ENCODE assay signal across 8 cellular contexts in genomic region chr11:6251120-6251733, GRCh38. TPM values are rescaled to one million over a fixed set of nuclear protein-coding genes. Genes with fewer than 3 reads are reported as not detected.
A peak's percentile ranks its signal among the peaks of the same experiment; 100 is the strongest.
DNase-seq lines count a peak whose midpoint lies in the region; ATAC-seq and TF ChIP-seq lines count a peak whose summit lies in the region.

No MANE protein-coding gene starts in this region.

- peaks cover 2% of the 10 kb centered on the region for H3K27me3 Mint-ChIP-seq in activated CD4-positive, alpha-beta T cell treated with anti-CD3 and anti-CD28 coated beads, Interleukin-2, amount 10 ng/mL, durations not matched to agents 7 days and 5 days
- no peaks in the 10 kb centered on the region for H3K27me3 Mint-ChIP-seq in effector memory CD8-positive, alpha-beta T cell

- ATAC-seq in HG02759 (IDR thresholded peaks at IDR 0.05; ENCODE audit: unreplicated experiment) = peak; percentile 71
- peak; percentile 81 for ATAC-seq in effector memory CD8-positive, alpha-beta T cell (replicated peaks)

- H3K4me1 ChIP-seq in mesodermal cell (ENCODE audit: control insufficient read depth, insufficient read depth, low read length, poor library complexity, severe bottlenecking) (peaks cover 6% of the 10 kb centered on the region), suprapubic skin (peaks cover 23% of the 10 kb centered on the region)

- TF ChIP-seq EP300 in suprapubic skin (IDR thresholded peaks at IDR 0.05) = no peak

- H3K27ac ChIP-seq in mesodermal cell (ENCODE audit: low read depth, low read length, severe bottlenecking) = peak overlapping the region; percentile 61
- no peak overlapping the region for H3K27ac ChIP-seq in suprapubic skin

- no peak overlapping the region for H3K27ac Mint-ChIP-seq in activated CD4-positive, alpha-beta T cell treated with anti-CD3 and anti-CD28 coated beads, Interleukin-2, amount 10 ng/mL, durations not matched to agents 7 days and 5 days
- no peak overlapping the region for H3K27ac Mint-ChIP-seq in effector memory CD8-positive, alpha-beta T cell

- H3K9me3 Mint-ChIP-seq in activated CD4-positive, alpha-beta T cell treated with anti-CD3 and anti-CD28 coated beads, Interleukin-2, amount 10 ng/mL, durations not matched to agents 7 days and 5 days = no peaks in the 10 kb centered on the region
- H3K9me3 Mint-ChIP-seq in effector memory CD8-positive, alpha-beta T cell = no peaks in the 10 kb centered on the region

- no peaks in the 10 kb centered on the region for H3K36me3 Mint-ChIP-seq in activated CD4-positive, alpha-beta T cell treated with anti-CD3 and anti-CD28 coated beads, Interleukin-2, amount 10 ng/mL, durations not matched to agents 7 days and 5 days (ENCODE audit: low read depth)
- H3K36me3 Mint-ChIP-seq in effector memory CD8-positive, alpha-beta T cell (ENCODE audit: insufficient read depth) = no peaks in the 10 kb centered on the region

- no peak for TF ChIP-seq POLR2A in suprapubic skin (IDR thresholded peaks at IDR 0.05)

- DNase-seq in activated CD4-positive, alpha-beta T cell treated with anti-CD3 and anti-CD28 coated beads for 24 hours (ENCODE audit: low read depth in 2 of 2) = peak; percentile 27 to 49
- no peak for DNase-seq in activated CD4-positive, alpha-beta T cell treated with anti-CD3 and anti-CD28 coated beads for 1 hour
- DNase-seq in NCI-H1694 (lab: John Stamatoyannopoulos, UW) (peak; percentile 26), suprapubic skin (ENCODE audit: low spot score in 2 of 2) (no peak)
- DNase-seq in activated CD4-positive, alpha-beta T cell treated with anti-CD3 and anti-CD28 coated beads, Interleukin-2, amount 10 ng/mL, durations not matched to agents 7 days and 5 days = peak; percentile 58
- peak in 2 of 3 experiments; percentile 24 to 47 for DNase-seq in effector memory CD8-positive, alpha-beta T cell

- H3K9me3 ChIP-seq in mesodermal cell (ENCODE audit: control insufficient read depth, low read length) (no peaks in the 10 kb centered on the region), suprapubic skin (no peaks in the 10 kb centered on the region)

- no peaks in the 10 kb centered on the region for H3K36me3 ChIP-seq in mesodermal cell (ENCODE audit: control insufficient read depth, insufficient read depth, low read length)
- H3K36me3 ChIP-seq in suprapubic skin = no peaks in the 10 kb centered on the region

- H3K4me3 ChIP-seq in mesodermal cell (ENCODE audit: extremely low read depth, insufficient read depth, low read length, poor library complexity, severe bottlenecking) = no peak overlapping the region
- H3K4me3 ChIP-seq in suprapubic skin = no peak overlapping the region

- peak; percentile 64 to 70 for TF ChIP-seq CTCF in suprapubic skin (IDR thresholded peaks at IDR 0.05)

- no peaks in the 10 kb centered on the region for H3K4me1 Mint-ChIP-seq in activated CD4-positive, alpha-beta T cell treated with anti-CD3 and anti-CD28 coated beads, Interleukin-2, amount 10 ng/mL, durations not matched to agents 7 days and 5 days
- no peaks in the 10 kb centered on the region for H3K4me1 Mint-ChIP-seq in effector memory CD8-positive, alpha-beta T cell (ENCODE audit: low read depth in 2 of 2)

- CTCF ChIA-PET in activated CD4-positive, alpha-beta T cell treated with anti-CD3 and anti-CD28 coated beads, Interleukin-2, amount 10 ng/mL, durations not matched to agents 7 days and 5 days (lab: Charles Lee) = interaction anchor here (0.6 to 5.1 kb wide), 21 partner anchors 9 to 244 kb away, joined by 3 to 24 read pairs (median 5); partner anchors contain the start of genes CNGA4 and FHIP1B

- WGBS in mesodermal cell (ENCODE audit: insufficient coverage in 2 of 2), 2 experiments = 56 to 74% methylated on average over 4 to 5 of the region's 6 CpGs
- 63% methylated on average over 6 of the region's 6 CpGs for WGBS in suprapubic skin

- POLR2A ChIA-PET in activated CD4-positive, alpha-beta T cell treated with anti-CD3 and anti-CD28 coated beads, Interleukin-2, amount 10 ng/mL, durations not matched to agents 7 days and 5 days (lab: Charles Lee) = interaction anchor here (0.7 kb wide), 1 partner anchor 68 kb away, joined by 5 read pairs; no protein-coding TSS in a partner anchor

- no peak overlapping the region for H3K4me3 Mint-ChIP-seq in activated CD4-positive, alpha-beta T cell treated with anti-CD3 and anti-CD28 coated beads, Interleukin-2, amount 10 ng/mL, durations not matched to agents 7 days and 5 days
- H3K4me3 Mint-ChIP-seq in effector memory CD8-positive, alpha-beta T cell = no peak overlapping the region

- no peaks in the 10 kb centered on the region for H3K27me3 ChIP-seq in suprapubic skin

RNA-seq across cellular contexts. Expression of gene CCKBR, which starts 8.4 kb away (rescaled TPM):
- total RNA-seq in activated CD4-positive, alpha-beta T cell treated with anti-CD3 and anti-CD28 coated beads, Interleukin-2, amount 10 ng/mL, durations not matched to agents 7 days and 5 days = not detected
- 1.2 TPM for polyA plus RNA-seq in mesodermal cell (2013, experiment 1 of 2)
- polyA plus RNA-seq in mesodermal cell (2013, experiment 2 of 2) = 1.8 TPM
- 1 to 10 TPM in 1 of 4 donors, under 1 TPM in 1, not detected in 2; 0.25 to 3.0 TPM for total RNA-seq in suprapubic skin

RNA-seq across cellular contexts. Expression of gene CNGA4, which starts 12.3 kb away (rescaled TPM):
- under 1 TPM in 1 of 2 experiments, not detected in 1; 0.17 TPM for total RNA-seq in activated CD4-positive, alpha-beta T cell treated with anti-CD3 and anti-CD28 coated beads, Interleukin-2, amount 10 ng/mL, durations not matched to agents 7 days and 5 days
- 0.70 TPM for polyA plus RNA-seq in mesodermal cell (2013, experiment 1 of 2)
- polyA plus RNA-seq in mesodermal cell (2013, experiment 2 of 2) = 0.76 TPM
- not detected for total RNA-seq in suprapubic skin

RNA-seq across cellular contexts. Expression of gene FHIP1B, which starts 16.8 kb away (rescaled TPM):
- total RNA-seq in activated CD4-positive, alpha-beta T cell treated with anti-CD3 and anti-CD28 coated beads, Interleukin-2, amount 10 ng/mL, durations not matched to agents 7 days and 5 days = 10 to 100 TPM; 22.2 to 24.5 TPM
- 15.4 TPM for polyA plus RNA-seq in mesodermal cell (2013, experiment 1 of 2)
- 13.6 TPM for polyA plus RNA-seq in mesodermal cell (2013, experiment 2 of 2)
- total RNA-seq in suprapubic skin = 100 to 1,000 TPM in 2 of 4 donors, 10 to 100 TPM in 2; 67.8 to 133 (median 90.9) TPM

RNA-seq across cellular contexts. Expression of gene C11orf42, which starts 45.9 kb away (rescaled TPM):
- total RNA-seq in activated CD4-positive, alpha-beta T cell treated with anti-CD3 and anti-CD28 coated beads, Interleukin-2, amount 10 ng/mL, durations not matched to agents 7 days and 5 days = not detected
- not detected for polyA plus RNA-seq in mesodermal cell (2013, experiment 1 of 2)
- not detected for polyA plus RNA-seq in mesodermal cell (2013, experiment 2 of 2)
- total RNA-seq in suprapubic skin = not detected

RNA-seq across cellular contexts. Expression of gene OR52W1, which starts 52.2 kb away (rescaled TPM):
- not detected for total RNA-seq in activated CD4-positive, alpha-beta T cell treated with anti-CD3 and anti-CD28 coated beads, Interleukin-2, amount 10 ng/mL, durations not matched to agents 7 days and 5 days
- polyA plus RNA-seq in mesodermal cell (2013, experiment 1 of 2) = not detected
- polyA plus RNA-seq in mesodermal cell (2013, experiment 2 of 2) = not detected
- total RNA-seq in suprapubic skin = not detected

Comparison
In these comparisons a context has a peak if more than half of its experiments do, and no peak if none do; other contexts are left out.
1. DNase-seq: peak in activated CD4-positive, alpha-beta T cell treated with anti-CD3 and anti-CD28 coated beads for 24 hours (2 of 2), NCI-H1694 (single experiment), activated CD4-positive, alpha-beta T cell treated with anti-CD3 and anti-CD28 coated beads, Interleukin-2, amount 10 ng/mL, durations not matched to agents 7 days and 5 days (single experiment) and effector memory CD8-positive, alpha-beta T cell (2 of 3); none in activated CD4-positive, alpha-beta T cell treated with anti-CD3 and anti-CD28 coated beads for 1 hour (single experiment) and suprapubic skin (0 of 2).